ENCODE assay signal across 17 cellular contexts in genomic region chr5:155591273-155591672, GRCh38.
DNase-seq lines count a peak whose midpoint lies in the region; ATAC-seq lines count a peak whose summit lies in the region.
"Had no signal": no experiment of that assay in that cellular context is flagged by ENCODE, and none has a peak within 500 bp of the region (broad histone marks: within the 10 kb centered on the region; RNA-seq: fewer than 3 reads in every experiment).

No MANE protein-coding gene starts in this region.

- peaks cover 0 to 2% (median 0%) of the 10 kb centered on the region in 3 donors for H3K27me3 Mint-ChIP-seq in immature natural killer cell (ENCODE audit: low read depth in 3 of 3)

- ATAC-seq in left lobe of liver, result peak; percentile 61
- ATAC-seq: GM12878 had no signal

- H3K36me3 Mint-ChIP-seq in immature natural killer cell, result no peaks in the 10 kb centered on the region
- H3K36me3 Mint-ChIP-seq: CD4-positive, alpha-beta memory T cell had no signal

- no peak overlapping the region for H3K4me3 Mint-ChIP-seq in immature natural killer cell
- H3K4me3 Mint-ChIP-seq: CD4-positive, alpha-beta memory T cell had no signal

- no peak overlapping the region for H3K27ac Mint-ChIP-seq in immature natural killer cell
- H3K27ac Mint-ChIP-seq: CD4-positive, alpha-beta memory T cell had no signal

- H3K4me1 Mint-ChIP-seq in immature natural killer cell, result no peaks in the 10 kb centered on the region
- H3K4me1 Mint-ChIP-seq: CD4-positive, alpha-beta memory T cell had no signal

- H3K9me3 Mint-ChIP-seq in immature natural killer cell, result peaks cover 0 to 2% (median 0%) of the 10 kb centered on the region in 6 donors
- H3K9me3 Mint-ChIP-seq: CD4-positive, alpha-beta memory T cell had no signal

- DNase-seq in NCI-H82 (lab: John Stamatoyannopoulos, UW), result peak; percentile 11
- no peak for DNase-seq in NCI-H82 treated with DMSO at 0.1 percent for 48 hours (lab: John Stamatoyannopoulos, UW; ENCODE audit: unreplicated experiment)
- DNase-seq in DMS53 (lab: John Stamatoyannopoulos, UW), result peak; percentile 67
- DNase-seq in DMS53 treated with DMSO at 0.1 percent for 48 hours (lab: John Stamatoyannopoulos, UW; ENCODE audit: unreplicated experiment), result peak; percentile 18
- no peak for DNase-seq in left lobe of liver (ENCODE audit: low spot score)
- no peak for DNase-seq in immature natural killer cell
- DNase-seq: C1 segment of cervical spinal cord; Calu3; CD4-positive, alpha-beta memory T cell; COR-L47; DMS79; EL; GDM1; GM23248; H7; HCEC 1CT had no signal

Comparison
In these comparisons a context has a peak if more than half of its experiments do, and no peak if none do; other contexts are left out.
1. DNase-seq: peak in NCI-H82 (single experiment), DMS53 (single experiment) and DMS53 treated with DMSO at 0.1 percent for 48 hours (single experiment); none in NCI-H82 treated with DMSO at 0.1 percent for 48 hours (single experiment), left lobe of liver (single experiment) and immature natural killer cell (0 of 3).